Comparison of ENCODE assay signal across 10 cellular contexts in the genomic region with DNA sequence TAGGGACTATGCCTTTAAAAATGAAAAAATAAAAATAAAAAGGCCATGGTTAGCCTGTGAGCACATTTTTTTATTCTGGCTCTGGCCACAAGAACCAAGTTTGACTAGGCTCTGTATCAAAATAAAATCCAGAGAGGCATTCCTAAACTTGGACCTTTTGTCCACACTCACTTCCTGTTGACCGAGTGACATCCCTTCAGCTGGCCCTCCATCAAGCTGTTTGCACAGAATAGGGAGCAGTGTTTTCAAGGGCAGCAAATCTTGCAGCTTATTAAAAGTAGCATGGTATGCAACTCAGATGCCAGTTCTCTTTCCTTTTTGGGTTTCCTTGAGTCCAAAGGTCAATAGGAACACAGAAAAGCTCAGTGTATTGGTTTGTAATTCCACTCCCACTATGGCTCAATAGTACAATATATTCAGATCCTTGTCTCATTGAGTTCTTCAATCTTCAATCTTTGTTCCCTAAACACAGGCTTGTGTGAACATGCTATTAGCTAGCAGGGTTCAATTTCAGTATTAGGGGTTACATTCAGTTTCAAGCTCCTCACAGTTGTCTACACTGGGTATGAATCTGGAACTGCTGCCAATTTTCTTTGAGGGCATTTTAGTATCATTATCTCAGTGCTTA.
DNase-seq lines count a peak whose midpoint lies in the region; ATAC-seq, FAIRE-seq and TF ChIP-seq lines count a peak whose summit lies in the region.
"Had no signal": no experiment of that assay in that cellular context is flagged by ENCODE, and none has a peak within 500 bp of the region (broad histone marks: within the 10 kb centered on the region; RNA-seq: fewer than 3 reads in every experiment).

No MANE protein-coding gene starts in this region.

- peak overlapping the region; percentile 15; the same call in 1 of the 2 replicates for H3K18ac ChIP-seq in IMR-90 (ENCODE audit: low read depth, low read length)

- 0 out of 2 replicates have a peak, but pooled peaks cover 6% of the 10 kb centered on the region for H3K9me1 ChIP-seq in IMR-90 (ENCODE audit: insufficient read depth, low read length)
- no peaks in the 10 kb centered on the region for H3K9me1 ChIP-seq in keratinocyte (ENCODE audit: control insufficient read depth, extremely low read depth, insufficient read depth, low read length)

- H3K4me3 ChIP-seq in IMR-90 (ENCODE audit: insufficient read depth, low read depth, low read length) = no peak overlapping the region
- no peak overlapping the region for H3K4me3 ChIP-seq in astrocyte of the cerebellum (ENCODE audit: low read depth, low read length)
- H3K4me3 ChIP-seq in keratinocyte (ENCODE audit: control insufficient read depth in 2 of 3, extremely low read depth in 1 of 3, insufficient read depth in 2 of 3, low read depth in 1 of 3, low read length in 3 of 3) = no peak overlapping the region
- no peak overlapping the region for H3K4me3 ChIP-seq in effector memory CD4-positive, alpha-beta T cell (ENCODE audit: insufficient read depth, low read depth, low read length, poor library complexity, severe bottlenecking)

- WGBS in IMR-90 (ENCODE audit: extremely low coverage in 2 of 2, insufficient read length in 1 of 2), 2 experiments = no CpG with 5 or more reads among the region's 1 CpG

- no peak overlapping the region for H4K91ac ChIP-seq in IMR-90 (ENCODE audit: insufficient read depth, low read depth, low read length)

- no peak overlapping the region for H3K9ac ChIP-seq in IMR-90 (ENCODE audit: low read depth, low read length)
- H3K9ac ChIP-seq in keratinocyte (ENCODE audit: control insufficient read depth, extremely low read depth, insufficient read depth, low read length) = no peak overlapping the region

- no peak overlapping the region for H2AK9ac ChIP-seq in IMR-90 (replicated peaks; ENCODE audit: low read depth, low read length, poor library complexity)

- peak; percentile 21; the same call in 1 of the 2 replicates for ATAC-seq in IMR-90 (ENCODE audit: low read depth)
- no peak for ATAC-seq in GM21619 (IDR thresholded peaks at IDR 0.05; ENCODE audit: unreplicated experiment)
- ATAC-seq in GM21360 (IDR thresholded peaks at IDR 0.05; ENCODE audit: unreplicated experiment) = no peak

- no peak overlapping the region; the same call in 1 of the 2 replicates for H4K5ac ChIP-seq in IMR-90 (ENCODE audit: low read depth, low read length)

- H3K9me3 ChIP-seq in IMR-90 (ENCODE audit: control insufficient read depth, insufficient read depth, low read length) (no peaks in the 10 kb centered on the region), keratinocyte (ENCODE audit: control insufficient read depth, low read depth, low read length) (no peaks in the 10 kb centered on the region)
- H3K9me3 ChIP-seq in effector memory CD4-positive, alpha-beta T cell (ENCODE audit: control insufficient read depth, low read length) = no peaks in the 10 kb centered on the region

- CTCF ChIA-PET in IMR-90 (lab: Yijun Ruan, JAX) = interaction anchor here (0.6 kb wide), 1 partner anchor 235 kb away, joined by 3 read pairs; no protein-coding TSS in a partner anchor

- no peak overlapping the region for H3K23ac ChIP-seq in IMR-90 (ENCODE audit: low read depth, low read length)

- dilution Hi-C loops in IMR-90 (cut with HindIII; ENCODE audit: low sequenced_read_pairs, unreplicated experiment) (no loop called here), keratinocyte (cut with MboI; ENCODE audit: extremely low pct_ligation_motif_present, low sequenced_read_pairs) (no loop called here)

- H3K27ac ChIP-seq in IMR-90 (ENCODE audit: insufficient read depth, low read length) = no peak overlapping the region; the same call in 1 of the 2 replicates
- H3K27ac ChIP-seq in keratinocyte (ENCODE audit: control insufficient read depth, insufficient read depth, low read length) = no peak overlapping the region
- H3K27ac ChIP-seq in effector memory CD4-positive, alpha-beta T cell (ENCODE audit: insufficient read depth, low read length, poor library complexity, severe bottlenecking) = no peak overlapping the region

- no peak overlapping the region for H2AFZ ChIP-seq in IMR-90 (replicated peaks; ENCODE audit: low read length, poor library complexity)
- H2AFZ ChIP-seq in keratinocyte (ENCODE audit: control insufficient read depth, low read length) = no peak overlapping the region

- H4K8ac ChIP-seq in IMR-90 (ENCODE audit: low read depth in 2 of 2, low read length in 2 of 2) = no peak overlapping the region

- H3K27me3 ChIP-seq in IMR-90 (ENCODE audit: control insufficient read depth, insufficient read depth, low read length) (no peaks in the 10 kb centered on the region), keratinocyte (ENCODE audit: control insufficient read depth, extremely low read depth, insufficient read depth, low read length) (no peaks in the 10 kb centered on the region)
- H3K27me3 ChIP-seq in effector memory CD4-positive, alpha-beta T cell (replicated peaks; ENCODE audit: control insufficient read depth, insufficient read depth, low read length, poor library complexity, severe bottlenecking) = no peaks in the 10 kb centered on the region

- in situ Hi-C loops in IMR-90 (cut with MboI; ENCODE audit: low sequenced_read_pairs) = no loop called here
- in situ Hi-C loops in astrocyte of the cerebellum (cut with HindIII; ENCODE audit: low sequenced_read_pairs) = no loop called here

- no peaks in the 10 kb centered on the region for H4K20me1 ChIP-seq in IMR-90 (ENCODE audit: insufficient read depth, low read length)
- H4K20me1 ChIP-seq in keratinocyte (ENCODE audit: control insufficient read depth, extremely low read depth, insufficient read depth, low read length) = no peaks in the 10 kb centered on the region

- no peaks in the 10 kb centered on the region for H3K79me2 ChIP-seq in keratinocyte (ENCODE audit: control insufficient read depth, insufficient read depth, low read length)

- no peak overlapping the region for H3K4me2 ChIP-seq in IMR-90 (ENCODE audit: low read depth, low read length)
- no peak overlapping the region for H3K4me2 ChIP-seq in keratinocyte (ENCODE audit: control insufficient read depth, extremely low read depth, insufficient read depth, low read depth, low read length)

- TF ChIP-seq POLR2A in IMR-90 (IDR thresholded peaks at IDR 0.05; ENCODE audit: low read depth, low read length) = no peak

- intact Hi-C loops in IMR-90 (cut with micrococcal nuclease) = no loop called here

- DNase-seq in IMR-90 (peak; percentile 18), astrocyte of the cerebellum (ENCODE audit: low read depth) (peak; percentile 31), keratinocyte (ENCODE audit: low read depth, low spot score) (no peak), smooth muscle cell of the brain vasculature (ENCODE audit: low read depth, low spot score) (peak; percentile 60), HK-2 (ENCODE audit: unreplicated experiment) (no peak)
- no peak for DNase-seq in effector memory CD4-positive, alpha-beta T cell
- DNase-seq: H7, MM.1S had no signal

- H3K79me1 ChIP-seq in IMR-90 (ENCODE audit: low read depth in 1 of 2, low read length in 2 of 2) = peaks cover 26 to 44% of the 10 kb centered on the region in 2 experiments

- no peak overlapping the region for H2BK120ac ChIP-seq in IMR-90 (ENCODE audit: low read depth, low read length)

- H2BK5ac ChIP-seq in IMR-90 (ENCODE audit: low read depth, low read length, poor library complexity, severe bottlenecking) = no peak overlapping the region

- no TSS peak for BruUV-seq in IMR-90 (replicated peaks; lab: Mats Ljungman, UMichigan)

- no peak overlapping the region for H3K56ac ChIP-seq in IMR-90 (ENCODE audit: extremely low read depth, insufficient read depth, low read length)

- no peak overlapping the region for H2BK15ac ChIP-seq in IMR-90 (ENCODE audit: low read depth, low read length)

- no peak overlapping the region for H2BK20ac ChIP-seq in IMR-90 (ENCODE audit: low read depth, low read length)

- FAIRE-seq in keratinocyte (lab: Jason Lieb, UNC) = peak; percentile 43

- POLR2A ChIA-PET in IMR-90 (lab: Charles Lee; ENCODE audit: unreplicated experiment) = no interaction called here

- H3K36me3 ChIP-seq in IMR-90 (ENCODE audit: control insufficient read depth, insufficient read depth, low read length) (no peaks in the 10 kb centered on the region), keratinocyte (ENCODE audit: control insufficient read depth in 2 of 2, extremely low read depth in 1 of 2, insufficient read depth in 2 of 2, low read length in 2 of 2) (no peaks in the 10 kb centered on the region)
- no peaks in the 10 kb centered on the region for H3K36me3 ChIP-seq in effector memory CD4-positive, alpha-beta T cell (ENCODE audit: control insufficient read depth, insufficient read depth, low read length)

- no peak for TF ChIP-seq RAD21 in IMR-90 (IDR thresholded peaks at IDR 0.05; ENCODE audit: low read length)

- no peak overlapping the region for H2AK5ac ChIP-seq in IMR-90 (ENCODE audit: low read depth, low read length)

- H3K4me1 ChIP-seq in IMR-90 (ENCODE audit: control insufficient read depth, insufficient read depth, low read length) = peaks cover 7% of the 10 kb centered on the region
- no peaks in the 10 kb centered on the region for H3K4me1 ChIP-seq in keratinocyte (ENCODE audit: control insufficient read depth, extremely low read depth, insufficient read depth, low read length)
- no peaks in the 10 kb centered on the region for H3K4me1 ChIP-seq in effector memory CD4-positive, alpha-beta T cell (ENCODE audit: control insufficient read depth, insufficient read depth, low read length, poor library complexity, severe bottlenecking)

- no peak overlapping the region for H3K14ac ChIP-seq in IMR-90 (replicated peaks; ENCODE audit: low read depth, low read length)

- no peak overlapping the region for H3K4ac ChIP-seq in IMR-90 (ENCODE audit: low read depth, low read length)

- TF ChIP-seq CTCF in IMR-90 (conservative IDR thresholded peaks at IDR 0.05; ENCODE audit: low read depth, low read length) = no peak
- TF ChIP-seq CTCF in astrocyte of the cerebellum (IDR thresholded peaks at IDR 0.05; ENCODE audit: low read depth, low read length, missing control alignments) = no peak
- no peak for TF ChIP-seq CTCF in keratinocyte (optimal IDR thresholded peaks at IDR 0.05 in 1 of 3, IDR thresholded peaks at IDR 0.05 in 1 of 3, conservative IDR thresholded peaks at IDR 0.05 in 1 of 3; ENCODE audit: extremely low read depth in 1 of 3, insufficient read depth in 2 of 3, low read length in 3 of 3)

TF ChIP-seq in IMR-90, 13 proteins besides CTCF, POLR2A, EP300 and RAD21:
- no peak for TF ChIP-seq CHD1 (IDR thresholded peaks at IDR 0.05; ENCODE audit: low read depth, low read length)

Comparison
In these comparisons a context has a peak if more than half of its experiments do, and no peak if none do; other contexts are left out.
1. DNase-seq: peak in IMR-90 (single experiment), astrocyte of the cerebellum (single experiment) and smooth muscle cell of the brain vasculature (single experiment); none in keratinocyte (single experiment), HK-2 (single experiment) and effector memory CD4-positive, alpha-beta T cell (0 of 3).